ENCODE assay signal across 19 cellular contexts in the genomic region with DNA sequence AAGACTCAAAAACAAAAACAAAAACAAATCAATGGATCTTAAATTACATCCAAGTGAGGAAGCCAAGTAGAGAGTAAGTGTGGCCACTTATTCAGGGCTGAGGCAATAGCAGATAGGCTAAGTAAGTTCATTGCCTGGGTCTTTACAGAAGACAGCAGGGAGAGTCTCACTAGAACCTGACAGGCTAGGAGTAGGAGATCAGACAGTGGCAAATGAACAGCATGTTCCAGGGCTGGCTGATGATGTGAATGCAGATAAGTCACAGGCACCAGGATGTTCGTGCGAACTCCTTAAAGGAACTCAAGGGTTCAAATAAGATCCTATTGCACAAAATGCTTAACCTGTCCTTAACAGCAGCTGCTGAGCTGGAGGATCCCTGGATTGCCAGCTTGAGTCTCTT.
DNase-seq lines count a peak whose midpoint lies in the region; ATAC-seq and TF ChIP-seq lines count a peak whose summit lies in the region.
"Had no signal": no experiment of that assay in that cellular context is flagged by ENCODE, and none has a peak within 500 bp of the region (broad histone marks: within the 10 kb centered on the region; RNA-seq: fewer than 3 reads in every experiment).

No MANE protein-coding gene starts in this region.

- no peaks in the 10 kb centered on the region for H3K9me3 ChIP-seq in upper lobe of right lung
- H3K9me3 ChIP-seq: BLaER1 treated with 17β-estradiol and CSF1 and Interleukin-3, amounts not matched to agents 10 nM and 100 nM had no signal

- no peaks in the 10 kb centered on the region for H3K27me3 Mint-ChIP-seq in osteocyte (ENCODE audit: unreplicated experiment)
- peaks cover 3% of the 10 kb centered on the region for H3K27me3 Mint-ChIP-seq in activated naive CD4-positive, alpha-beta T cell treated with anti-CD3 and anti-CD28 coated beads for 36 hours (ENCODE audit: low read depth)

- DNase-seq in SK-N-DZ (ENCODE audit: low spot score) (peak; percentile 48), epithelial cell of esophagus (ENCODE audit: low read depth) (peak; percentile 5), osteocyte (ENCODE audit: extremely low spot score, unreplicated experiment) (peak; percentile 34), upper lobe of right lung (no peak), GM13977 (ENCODE audit: low spot score) (no peak)
- DNase-seq in activated naive CD4-positive, alpha-beta T cell treated with anti-CD3 and anti-CD28 coated beads for 36 hours = no peak
- DNase-seq: H9; IMR-90; NCI-H1436; NCI-H1930; NCI-H2171; NCI-H446; NCI-H69; NK-92 treated with Interleukin-12 subunit alpha and Interleukin-12 subunit beta, amount 100 ng/mL, for 24 hours; Right ventricle myocardium superior had no signal

- CTCF ChIA-PET in activated naive CD4-positive, alpha-beta T cell treated with anti-CD3 and anti-CD28 coated beads for 36 hours (lab: Charles Lee) = interaction anchor here (0.7 kb wide), 1 partner anchor 31 kb away, joined by 7 read pairs; no protein-coding TSS in a partner anchor

- H3K4me1 ChIP-seq in upper lobe of right lung = peaks cover 9% of the 10 kb centered on the region

- no peaks in the 10 kb centered on the region for H3K9me3 Mint-ChIP-seq in osteocyte (ENCODE audit: unreplicated experiment)
- no peaks in the 10 kb centered on the region for H3K9me3 Mint-ChIP-seq in activated naive CD4-positive, alpha-beta T cell treated with anti-CD3 and anti-CD28 coated beads for 36 hours
- H3K9me3 Mint-ChIP-seq: H9 had no signal

- peaks cover 48% of the 10 kb centered on the region for H3K36me3 Mint-ChIP-seq in osteocyte (ENCODE audit: unreplicated experiment)
- H3K36me3 Mint-ChIP-seq in activated naive CD4-positive, alpha-beta T cell treated with anti-CD3 and anti-CD28 coated beads for 36 hours (ENCODE audit: low read depth) = no peaks in the 10 kb centered on the region

- in situ Hi-C loops in GM13977 (cut with MboI; ENCODE audit: low pct_unique_long_range_greater_than_20kb, low sequenced_read_pairs, unreplicated experiment) = no loop called here

- ATAC-seq in upper lobe of right lung (peak; percentile 39), HG03135 (IDR thresholded peaks at IDR 0.05; ENCODE audit: unreplicated experiment) (no peak)

- no peak overlapping the region for H3K27ac ChIP-seq in upper lobe of right lung
- H3K27ac ChIP-seq: BLaER1 treated with 17β-estradiol and CSF1 and Interleukin-3, amounts not matched to agents 10 nM and 100 nM; HL-60; SK-N-MC had no signal

- no peak overlapping the region for H3K27ac Mint-ChIP-seq in osteocyte (ENCODE audit: unreplicated experiment)
- H3K27ac Mint-ChIP-seq in activated naive CD4-positive, alpha-beta T cell treated with anti-CD3 and anti-CD28 coated beads for 36 hours = no peak overlapping the region

- H3K36me3 ChIP-seq in upper lobe of right lung = no peaks in the 10 kb centered on the region

- TF ChIP-seq CTCF in epithelial cell of esophagus (IDR thresholded peaks at IDR 0.05; ENCODE audit: insufficient read depth, low read depth, low read length, missing control alignments) (no peak), osteocyte (IDR thresholded peaks at IDR 0.05) (no peak), upper lobe of right lung (IDR thresholded peaks at IDR 0.05) (no peak), GM13977 (IDR thresholded peaks at IDR 0.05; ENCODE audit: extremely low read depth, insufficient read depth, missing control alignments) (no peak)

- H3K27me3 ChIP-seq in upper lobe of right lung = no peaks in the 10 kb centered on the region
- H3K27me3 ChIP-seq: BLaER1 treated with 17β-estradiol and CSF1 and Interleukin-3, amounts not matched to agents 10 nM and 100 nM had no signal

- no peak overlapping the region for H3K4me3 Mint-ChIP-seq in osteocyte (ENCODE audit: unreplicated experiment)
- no peak overlapping the region for H3K4me3 Mint-ChIP-seq in activated naive CD4-positive, alpha-beta T cell treated with anti-CD3 and anti-CD28 coated beads for 36 hours
- H3K4me3 Mint-ChIP-seq: H9 had no signal

- peaks cover 12% of the 10 kb centered on the region for H3K4me1 Mint-ChIP-seq in osteocyte (ENCODE audit: unreplicated experiment)
- no peaks in the 10 kb centered on the region for H3K4me1 Mint-ChIP-seq in activated naive CD4-positive, alpha-beta T cell treated with anti-CD3 and anti-CD28 coated beads for 36 hours (ENCODE audit: low read depth)

- intact Hi-C loops in upper lobe of right lung (cut with DNase I) = no loop called here
- intact Hi-C loops in activated naive CD4-positive, alpha-beta T cell treated with anti-CD3 and anti-CD28 coated beads for 36 hours (cut with micrococcal nuclease) = no loop called here

- H3K4me3 ChIP-seq in epithelial cell of esophagus (ENCODE audit: low read length) = no peak overlapping the region
- no peak overlapping the region for H3K4me3 ChIP-seq in upper lobe of right lung
- H3K4me3 ChIP-seq: BLaER1 treated with 17β-estradiol and CSF1 and Interleukin-3, amounts not matched to agents 10 nM and 100 nM; SK-N-MC had no signal

Comparison
In these comparisons a context has a peak if more than half of its experiments do, and no peak if none do; other contexts are left out.
1. DNase-seq: peak in SK-N-DZ (single experiment), epithelial cell of esophagus (single experiment) and osteocyte (single experiment); none in upper lobe of right lung (single experiment), GM13977 (single experiment) and activated naive CD4-positive, alpha-beta T cell treated with anti-CD3 and anti-CD28 coated beads for 36 hours (single experiment).